ENCODE assay signal across 23 cellular contexts in the genomic region with DNA sequence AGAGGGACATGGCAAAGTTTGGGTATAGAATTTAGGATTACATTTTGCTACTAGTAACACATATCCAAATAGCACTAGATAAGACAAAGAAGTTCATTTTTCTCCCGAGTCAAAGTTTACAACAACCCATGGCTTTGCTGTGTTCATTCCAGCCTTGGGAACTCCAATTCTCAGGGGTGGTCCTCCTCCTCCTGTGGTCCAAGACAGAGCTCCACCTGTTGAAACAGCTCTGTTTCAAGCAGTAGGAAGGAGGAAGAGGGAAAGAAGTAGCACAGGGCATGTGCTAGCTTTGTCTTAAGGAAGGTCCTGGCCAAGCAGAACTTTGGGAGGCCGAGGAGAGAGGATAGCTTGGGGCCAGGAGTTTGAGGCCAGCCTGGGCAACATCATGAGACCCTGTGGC.
A peak's percentile ranks its signal among the peaks of the same experiment; 100 is the strongest.
DNase-seq lines count a peak whose midpoint lies in the region; ATAC-seq and TF ChIP-seq lines count a peak whose summit lies in the region.
"Had no signal": no experiment of that assay in that cellular context is flagged by ENCODE, and none has a peak within 500 bp of the region (broad histone marks: within the 10 kb centered on the region; RNA-seq: fewer than 3 reads in every experiment).

No MANE protein-coding gene starts in this region.

- WGBS in mesenchymal stem cell = 87% methylated on average over 2 of the region's 2 CpGs

- H3K9me3 ChIP-seq in PC-3 (ENCODE audit: low read length) = no peaks in the 10 kb centered on the region
- H3K9me3 ChIP-seq in SJSA1 (replicated peaks) = no peaks in the 10 kb centered on the region
- no peaks in the 10 kb centered on the region for H3K9me3 ChIP-seq in mesenchymal stem cell (ENCODE audit: control insufficient read depth, low read length)
- H3K9me3 ChIP-seq: A549, Caco-2 had no signal

- POLR2A ChIA-PET in PC-3 (lab: Charles Lee; ENCODE audit: unreplicated experiment) = no interaction called here

- H3K27me3 Mint-ChIP-seq in activated CD8-positive, alpha-beta memory T cell treated with anti-CD3 and anti-CD28 coated beads, Interleukin-2, amount 10 ng/mL, durations not matched to agents 7 days and 5 days = peaks cover 7% of the 10 kb centered on the region
- H3K27me3 Mint-ChIP-seq: B cell; CD4-positive, alpha-beta T cell had no signal

- H3K4me3 ChIP-seq in PC-3 (ENCODE audit: low read length) (no peak overlapping the region), SJSA1 (no peak overlapping the region), mesenchymal stem cell (ENCODE audit: insufficient read depth in 1 of 2, low read depth in 1 of 2, low read length in 2 of 2) (no peak overlapping the region)
- H3K4me3 ChIP-seq: A549; BLaER1 treated with 17β-estradiol and CSF1 and Interleukin-3, amounts not matched to agents 10 nM and 100 nM had no signal

- no peak overlapping the region for H4K8ac ChIP-seq in mesenchymal stem cell (ENCODE audit: low read length)

- BruUV-seq in PC-3 (replicated peaks; lab: Mats Ljungman, UMichigan) = no TSS peak

- no peak overlapping the region for H3K9ac ChIP-seq in PC-3 (ENCODE audit: low read length)
- no peak overlapping the region for H3K9ac ChIP-seq in mesenchymal stem cell (ENCODE audit: low read length)
- H3K9ac ChIP-seq: BLaER1 treated with 17β-estradiol and CSF1 and Interleukin-3, amounts not matched to agents 10 nM and 100 nM had no signal

- H3K36me3 ChIP-seq in PC-3 (ENCODE audit: low read depth, low read length) = no peaks in the 10 kb centered on the region
- H3K36me3 ChIP-seq in SJSA1 = no peaks in the 10 kb centered on the region
- H3K36me3 ChIP-seq in mesenchymal stem cell (ENCODE audit: control insufficient read depth in 1 of 2, insufficient read depth in 2 of 2, low read depth in 1 of 2, low read length in 2 of 2) = no peaks in the 10 kb centered on the region
- H3K36me3 ChIP-seq: BLaER1 treated with 17β-estradiol and CSF1 and Interleukin-3, amounts not matched to agents 10 nM and 100 nM had no signal

- H2AFZ ChIP-seq in PC-3 (ENCODE audit: low read length) (no peak overlapping the region), mesenchymal stem cell (ENCODE audit: low read depth, low read length) (no peak overlapping the region)

- intact Hi-C loops in PC-3 (cut with micrococcal nuclease) = no loop called here

- H3K27ac ChIP-seq in PC-3 (ENCODE audit: low read length) (peak overlapping the region; percentile 63), SJSA1 (peak overlapping the region; percentile 11; the same call in 1 of the 2 replicates), mesenchymal stem cell (ENCODE audit: low read length, poor library complexity, severe bottlenecking) (no peak overlapping the region)
- H3K27ac ChIP-seq: 22Rv1; A549; BLaER1 treated with 17β-estradiol and CSF1 and Interleukin-3, amounts not matched to agents 10 nM and 100 nM; C4-2B had no signal

- no peak overlapping the region for H3K4me3 Mint-ChIP-seq in activated CD8-positive, alpha-beta memory T cell treated with anti-CD3 and anti-CD28 coated beads, Interleukin-2, amount 10 ng/mL, durations not matched to agents 7 days and 5 days
- H3K4me3 Mint-ChIP-seq: B cell; CD4-positive, alpha-beta T cell; CD8-positive, alpha-beta T cell had no signal

- no peak overlapping the region for H2BK120ac ChIP-seq in mesenchymal stem cell (ENCODE audit: low read depth, low read length)

- no peak for ATAC-seq in activated CD8-positive, alpha-beta memory T cell treated with anti-CD3 and anti-CD28 coated beads, Interleukin-2, amount 10 ng/mL, durations not matched to agents 7 days and 5 days
- no peak for ATAC-seq in PC-3
- no peak for ATAC-seq in HG02973 (IDR thresholded peaks at IDR 0.05; ENCODE audit: unreplicated experiment)
- ATAC-seq: A549; CD8-positive, alpha-beta T cell had no signal

- H2BK5ac ChIP-seq in mesenchymal stem cell (ENCODE audit: low read depth, low read length, poor library complexity, severe bottlenecking) = no peak overlapping the region

- H3F3A ChIP-seq in PC-3 (ENCODE audit: low read length, unreplicated experiment) = peaks cover 6% of the 10 kb centered on the region

- H3K36me3 Mint-ChIP-seq in activated CD8-positive, alpha-beta memory T cell treated with anti-CD3 and anti-CD28 coated beads, Interleukin-2, amount 10 ng/mL, durations not matched to agents 7 days and 5 days = no peaks in the 10 kb centered on the region
- H3K36me3 Mint-ChIP-seq: CD8-positive, alpha-beta T cell had no signal

- no peak overlapping the region for H3K23ac ChIP-seq in mesenchymal stem cell (ENCODE audit: low read length in 2 of 2)

- no peaks in the 10 kb centered on the region for H3K9me3 Mint-ChIP-seq in activated CD8-positive, alpha-beta memory T cell treated with anti-CD3 and anti-CD28 coated beads, Interleukin-2, amount 10 ng/mL, durations not matched to agents 7 days and 5 days (ENCODE audit: low read depth)
- H3K9me3 Mint-ChIP-seq: CD4-positive, alpha-beta T cell; CD8-positive, alpha-beta T cell had no signal

- peak; percentile 2 for DNase-seq in activated CD8-positive, alpha-beta memory T cell treated with anti-CD3 and anti-CD28 coated beads, Interleukin-2, amount 10 ng/mL, durations not matched to agents 7 days and 5 days
- no peak for DNase-seq in activated CD8-positive, alpha-beta memory T cell treated with anti-CD3 and anti-CD28 coated beads, Interleukin-2, amount 50 U/mL, for 48 hours
- DNase-seq in PC-3 = no peak
- DNase-seq in SJSA1 (ENCODE audit: low read depth in 1 of 2, low spot score in 2 of 2) = peak; percentile 63 to 73
- no peak for DNase-seq in mesenchymal stem cell
- DNase-seq in NCI-H524 (lab: John Stamatoyannopoulos, UW) = no peak
- no peak for DNase-seq in EL
- DNase-seq: AML-193; Caco-2; CD4-positive, alpha-beta T cell; CD8-positive, alpha-beta T cell; DMS 273 treated with DMSO at 0.1 percent for 48 hours; DMS153; DMS53; DMS79; DND-41; GF-D8 had no signal

- CTCF ChIA-PET in activated CD8-positive, alpha-beta memory T cell treated with anti-CD3 and anti-CD28 coated beads, Interleukin-2, amount 10 ng/mL, durations not matched to agents 7 days and 5 days (lab: Charles Lee) = no interaction called here
- CTCF ChIA-PET in PC-3 (lab: Charles Lee) = no interaction called here

- H3K27me3 ChIP-seq in PC-3 (ENCODE audit: low read length) (no peaks in the 10 kb centered on the region), SJSA1 (replicated peaks) (no peaks in the 10 kb centered on the region), mesenchymal stem cell (ENCODE audit: control insufficient read depth in 1 of 2, insufficient read depth in 1 of 2, low read length in 2 of 2) (peaks cover 0 to 3% of the 10 kb centered on the region in 2 experiments)
- H3K27me3 ChIP-seq: BLaER1 treated with 17β-estradiol and CSF1 and Interleukin-3, amounts not matched to agents 10 nM and 100 nM had no signal

- no peak overlapping the region for H3K18ac ChIP-seq in mesenchymal stem cell (ENCODE audit: low read depth in 1 of 2, low read length in 2 of 2)

- H3K4ac ChIP-seq in mesenchymal stem cell (ENCODE audit: low read depth in 1 of 2, low read length in 2 of 2) = no peak overlapping the region

- H4K91ac ChIP-seq in mesenchymal stem cell (ENCODE audit: low read length) = no peak overlapping the region

- no peak for TF ChIP-seq CTCF in PC-3 (conservative IDR thresholded peaks at IDR 0.05; ENCODE audit: low read depth, low read length)

- no peak overlapping the region for H3K14ac ChIP-seq in mesenchymal stem cell (ENCODE audit: low read length in 2 of 2)

- H3K4me1 ChIP-seq in PC-3 (ENCODE audit: insufficient read depth, low read length) (peaks cover 52% of the 10 kb centered on the region), SJSA1 (replicated peaks) (peaks cover 60% of the 10 kb centered on the region), mesenchymal stem cell (ENCODE audit: control insufficient read depth, insufficient read depth, low read depth, low read length) (peaks cover 11% of the 10 kb centered on the region)

- no peaks in the 10 kb centered on the region for H3K79me1 ChIP-seq in mesenchymal stem cell (replicated peaks; ENCODE audit: low read length, poor library complexity, severe bottlenecking)

- peak overlapping the region; percentile 8 for H2AK5ac ChIP-seq in mesenchymal stem cell (ENCODE audit: low read length, severe bottlenecking)

- no peak overlapping the region for H3K27ac Mint-ChIP-seq in activated CD8-positive, alpha-beta memory T cell treated with anti-CD3 and anti-CD28 coated beads, Interleukin-2, amount 10 ng/mL, durations not matched to agents 7 days and 5 days
- H3K27ac Mint-ChIP-seq: B cell; CD4-positive, alpha-beta T cell; CD8-positive, alpha-beta T cell had no signal

- H4K20me1 ChIP-seq in PC-3 (ENCODE audit: low read length) = no peaks in the 10 kb centered on the region
- H4K20me1 ChIP-seq: BLaER1 treated with 17β-estradiol and CSF1 and Interleukin-3, amounts not matched to agents 10 nM and 100 nM had no signal

- no peaks in the 10 kb centered on the region for H3K9me2 ChIP-seq in PC-3 (replicated peaks; ENCODE audit: low read length)

- no peak overlapping the region for H3K4me2 ChIP-seq in PC-3 (ENCODE audit: low read length)
- H3K4me2 ChIP-seq in mesenchymal stem cell (ENCODE audit: low read length, poor library complexity, severe bottlenecking) = no peak overlapping the region
- H3K4me2 ChIP-seq: A549; BLaER1 treated with 17β-estradiol and CSF1 and Interleukin-3, amounts not matched to agents 10 nM and 100 nM had no signal

- H3K4me1 Mint-ChIP-seq in activated CD8-positive, alpha-beta memory T cell treated with anti-CD3 and anti-CD28 coated beads, Interleukin-2, amount 10 ng/mL, durations not matched to agents 7 days and 5 days = no peaks in the 10 kb centered on the region
- H3K4me1 Mint-ChIP-seq: B cell had no signal

- H2BK15ac ChIP-seq in mesenchymal stem cell (ENCODE audit: low read depth, poor library complexity, severe bottlenecking) = no peak overlapping the region

- H3K79me2 ChIP-seq in PC-3 (ENCODE audit: low read length) = no peaks in the 10 kb centered on the region

- H2BK12ac ChIP-seq in mesenchymal stem cell (ENCODE audit: low read length in 2 of 2) = no peak overlapping the region

Comparison
In these comparisons a context has a peak if more than half of its experiments do, and no peak if none do; other contexts are left out.
1. DNase-seq: peak in activated CD8-positive, alpha-beta memory T cell treated with anti-CD3 and anti-CD28 coated beads, Interleukin-2, amount 10 ng/mL, durations not matched to agents 7 days and 5 days (single experiment) and SJSA1 (2 of 2); none in activated CD8-positive, alpha-beta memory T cell treated with anti-CD3 and anti-CD28 coated beads, Interleukin-2, amount 50 U/mL, for 48 hours (single experiment), PC-3 (single experiment), mesenchymal stem cell (single experiment), NCI-H524 (0 of 2) and EL (single experiment).